ENCODE assay signal across 1 cellular context in the genomic region with DNA sequence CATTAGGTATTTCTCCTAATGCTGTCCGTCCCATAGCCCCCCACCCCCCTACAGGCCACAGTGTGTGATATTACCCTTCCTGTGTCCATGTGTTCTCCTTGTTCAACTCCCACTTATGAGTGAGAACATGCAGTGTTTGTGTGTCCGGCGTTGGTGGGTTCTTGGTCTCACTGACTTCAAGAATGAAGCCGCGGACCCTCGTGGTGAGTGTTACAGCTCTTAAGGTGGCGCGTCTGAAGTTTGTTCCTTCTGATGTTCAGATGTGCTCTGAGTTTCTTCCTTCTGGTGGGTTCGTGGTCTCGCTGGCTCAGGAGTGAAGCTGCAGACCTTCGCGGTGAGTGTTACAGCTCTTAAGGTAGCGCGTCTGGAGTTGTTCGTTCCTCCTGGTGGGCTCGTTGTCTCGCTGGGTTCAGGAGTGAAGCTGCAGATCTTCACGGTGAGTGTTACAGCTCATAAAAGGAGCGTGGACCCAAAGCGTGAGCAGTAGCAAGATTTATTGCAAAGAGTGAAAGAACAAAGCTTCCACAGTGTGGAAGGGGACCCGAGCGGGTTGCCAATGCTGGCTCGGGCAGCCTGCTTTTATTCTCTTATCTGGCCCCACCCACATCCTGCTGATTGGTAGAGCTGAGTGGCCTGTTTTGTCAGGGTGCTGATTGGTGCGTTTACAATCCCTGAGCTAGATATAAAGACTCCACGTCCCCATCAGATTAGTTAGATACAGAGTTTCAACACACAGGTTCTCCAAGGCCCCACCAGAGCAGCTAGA.
TF ChIP-seq lines count a peak whose summit lies in the region.
"Not testable (repeated sequence)": the region's sequence is repeated elsewhere in the genome, so short reads cannot be mapped to it uniquely, and the experiment has no call there.

No MANE protein-coding gene starts in this region.

TF ChIP-seq in HepG2, 621 proteins besides CTCF, POLR2A, EP300 and RAD21 (continued from another document and continues in another):
- TF ChIP-seq, protein P1, sequence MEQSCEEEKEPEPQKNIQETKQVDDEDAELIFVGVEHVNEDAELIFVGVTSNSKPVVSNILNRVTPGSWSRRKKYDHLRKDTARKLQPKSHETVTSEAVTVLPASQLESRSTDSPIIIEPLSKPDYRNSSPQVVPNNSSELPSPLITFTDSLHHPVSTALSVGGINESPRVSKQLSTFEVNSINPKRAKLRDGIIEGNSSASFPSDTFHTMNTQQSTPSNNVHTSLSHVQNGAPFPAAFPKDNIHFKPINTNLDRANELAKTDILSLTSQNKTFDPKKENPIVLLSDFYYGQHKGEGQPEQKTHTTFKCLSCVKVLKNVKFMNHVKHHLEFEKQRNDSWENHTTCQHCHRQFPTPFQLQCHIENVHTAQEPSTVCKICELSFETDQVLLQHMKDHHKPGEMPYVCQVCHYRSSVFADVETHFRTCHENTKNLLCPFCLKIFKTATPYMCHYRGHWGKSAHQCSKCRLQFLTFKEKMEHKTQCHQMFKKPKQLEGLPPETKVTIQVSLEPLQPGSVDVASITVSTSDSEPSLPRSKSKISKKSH (CRISPR knock-in tag; IDR thresholded peaks at IDR 0.05; ENCODE audit: borderline replicate concordance), result peak; percentile 96; the same call in 1 of the 2 replicates
- TF ChIP-seq ZSCAN25 (CRISPR knock-in tag; IDR thresholded peaks at IDR 0.05) (peak; percentile 70; the same call in 1 of the 2 replicates), REPIN1 (CRISPR knock-in tag; IDR thresholded peaks at IDR 0.05; ENCODE audit: borderline replicate concordance, low read depth) (peak; percentile 99), TEAD3 (CRISPR knock-in tag; optimal IDR thresholded peaks at IDR 0.05; ENCODE audit: borderline replicate concordance) (peak; percentile 74), ZNF33A (CRISPR knock-in tag; IDR thresholded peaks at IDR 0.05; ENCODE audit: borderline replicate concordance) (0 out of 2 replicates have a peak, but pooled peaks have one; percentile 71), HOXA3 (CRISPR knock-in tag; IDR thresholded peaks at IDR 0.05) (peak; percentile 75; the same call in 1 of the 2 replicates), SP5 (CRISPR knock-in tag; IDR thresholded peaks at IDR 0.05; ENCODE audit: borderline replicate concordance, low read depth) (0 out of 2 replicates have a peak, but pooled peaks have one; percentile 34), RCOR2 (CRISPR knock-in tag; IDR thresholded peaks at IDR 0.05) (peak; percentile 82), PHF8 (CRISPR knock-in tag; IDR thresholded peaks at IDR 0.05) (peak; percentile 58), HDAC2 (CRISPR knock-in tag; IDR thresholded peaks at IDR 0.05) (peak; percentile 87), ZSCAN29 (CRISPR knock-in tag; conservative IDR thresholded peaks at IDR 0.05) (peak; percentile 84), ZNF136 (CRISPR knock-in tag; IDR thresholded peaks at IDR 0.05; ENCODE audit: low read depth) (peak; percentile 96; the same call in 1 of the 2 replicates), CC2D1A (CRISPR knock-in tag; IDR thresholded peaks at IDR 0.05) (peak; percentile 93), ZBTB7A (CRISPR knock-in tag; IDR thresholded peaks at IDR 0.05) (peak; percentile 99), ESRRA (CRISPR knock-in tag; IDR thresholded peaks at IDR 0.05; ENCODE audit: low read depth) (peak; percentile 86), SP1 (CRISPR knock-in tag; IDR thresholded peaks at IDR 0.05) (peak; percentile 88), NKX3-1 (CRISPR knock-in tag; IDR thresholded peaks at IDR 0.05) (peak; percentile 96), ZNF619 (CRISPR knock-in tag; IDR thresholded peaks at IDR 0.05) (peak; percentile 95), NFYB (CRISPR knock-in tag; IDR thresholded peaks at IDR 0.05) (peak; percentile 89), HES4 (CRISPR knock-in tag; IDR thresholded peaks at IDR 0.05; ENCODE audit: borderline replicate concordance) (peak; percentile 89), ATM (IDR thresholded peaks at IDR 0.05; ENCODE audit: borderline replicate concordance) (peak; percentile 15; the same call in 1 of the 2 replicates), SIX4 (CRISPR knock-in tag; IDR thresholded peaks at IDR 0.05) (peak; percentile 63; the same call in 1 of the 2 replicates), ISL2 (CRISPR knock-in tag; IDR thresholded peaks at IDR 0.05) (peak; percentile 88), FOXK1 (CRISPR knock-in tag; IDR thresholded peaks at IDR 0.05; ENCODE audit: borderline replicate concordance, low read depth) (peak; percentile 76), ZNF724P (CRISPR knock-in tag; IDR thresholded peaks at IDR 0.05; ENCODE audit: borderline replicate concordance) (peak; percentile 90; the same call in 1 of the 2 replicates), SMARCC2 (IDR thresholded peaks at IDR 0.05) (0 out of 2 replicates have a peak, but pooled peaks have one; percentile 79), KLF6 (CRISPR knock-in tag; IDR thresholded peaks at IDR 0.05) (peak; percentile 89), DNMT3B (CRISPR knock-in tag; conservative IDR thresholded peaks at IDR 0.05) (peak; percentile 84; the same call in 1 of the 2 replicates), SP2 (CRISPR knock-in tag; IDR thresholded peaks at IDR 0.05) (peak; percentile 53), ZNF207 (IDR thresholded peaks at IDR 0.05; ENCODE audit: borderline replicate concordance) (0 out of 2 replicates have a peak, but pooled peaks have one; percentile 92), MAFK (conservative IDR thresholded peaks at IDR 0.05 in 1 of 2, IDR thresholded peaks at IDR 0.05 in 1 of 2; ENCODE audit: low read length in 2 of 2) (peak in 1 of 2 experiments; percentile 0; a peak in 1 of 4 replicates)
- TF ChIP-seq, protein P2, sequence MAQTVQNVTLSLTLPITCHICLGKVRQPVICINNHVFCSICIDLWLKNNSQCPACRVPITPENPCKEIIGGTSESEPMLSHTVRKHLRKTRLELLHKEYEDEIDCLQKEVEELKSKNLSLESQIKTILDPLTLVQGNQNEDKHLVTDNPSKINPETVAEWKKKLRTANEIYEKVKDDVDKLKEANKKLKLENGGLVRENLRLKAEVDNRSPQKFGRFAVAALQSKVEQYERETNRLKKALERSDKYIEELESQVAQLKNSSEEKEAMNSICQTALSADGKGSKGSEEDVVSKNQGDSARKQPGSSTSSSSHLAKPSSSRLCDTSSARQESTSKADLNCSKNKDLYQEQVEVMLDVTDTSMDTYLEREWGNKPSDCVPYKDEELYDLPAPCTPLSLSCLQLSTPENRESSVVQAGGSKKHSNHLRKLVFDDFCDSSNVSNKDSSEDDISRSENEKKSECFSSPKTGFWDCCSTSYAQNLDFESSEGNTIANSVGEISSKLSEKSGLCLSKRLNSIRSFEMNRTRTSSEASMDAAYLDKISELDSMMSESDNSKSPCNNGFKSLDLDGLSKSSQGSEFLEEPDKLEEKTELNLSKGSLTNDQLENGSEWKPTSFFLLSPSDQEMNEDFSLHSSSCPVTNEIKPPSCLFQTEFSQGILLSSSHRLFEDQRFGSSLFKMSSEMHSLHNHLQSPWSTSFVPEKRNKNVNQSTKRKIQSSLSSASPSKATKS (CRISPR knock-in tag; IDR thresholded peaks at IDR 0.05), result peak; percentile 91; the same call in 1 of the 2 replicates
- TF ChIP-seq, protein P3, sequence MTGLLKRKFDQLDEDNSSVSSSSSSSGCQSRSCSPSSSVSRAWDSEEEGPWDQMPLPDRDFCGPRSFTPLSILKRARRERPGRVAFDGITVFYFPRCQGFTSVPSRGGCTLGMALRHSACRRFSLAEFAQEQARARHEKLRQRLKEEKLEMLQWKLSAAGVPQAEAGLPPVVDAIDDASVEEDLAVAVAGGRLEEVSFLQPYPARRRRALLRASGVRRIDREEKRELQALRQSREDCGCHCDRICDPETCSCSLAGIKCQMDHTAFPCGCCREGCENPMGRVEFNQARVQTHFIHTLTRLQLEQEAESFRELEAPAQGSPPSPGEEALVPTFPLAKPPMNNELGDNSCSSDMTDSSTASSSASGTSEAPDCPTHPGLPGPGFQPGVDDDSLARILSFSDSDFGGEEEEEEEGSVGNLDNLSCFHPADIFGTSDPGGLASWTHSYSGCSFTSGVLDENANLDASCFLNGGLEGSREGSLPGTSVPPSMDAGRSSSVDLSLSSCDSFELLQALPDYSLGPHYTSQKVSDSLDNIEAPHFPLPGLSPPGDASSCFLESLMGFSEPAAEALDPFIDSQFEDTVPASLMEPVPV (CRISPR knock-in tag; IDR thresholded peaks at IDR 0.05), result peak; percentile 94
- TF ChIP-seq, protein P4, sequence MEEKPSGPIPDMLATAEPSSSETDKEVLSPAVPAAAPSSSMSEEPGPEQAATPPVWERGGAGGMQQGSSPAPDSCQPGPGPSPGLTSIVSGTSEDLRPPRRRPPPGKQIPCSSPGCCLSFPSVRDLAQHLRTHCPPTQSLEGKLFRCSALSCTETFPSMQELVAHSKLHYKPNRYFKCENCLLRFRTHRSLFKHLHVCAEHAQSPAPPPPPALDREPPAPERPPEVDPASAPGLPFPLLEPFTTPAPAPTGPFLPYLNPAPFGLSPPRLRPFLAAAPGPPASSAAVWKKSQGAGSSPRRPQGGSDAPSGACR (CRISPR knock-in tag; IDR thresholded peaks at IDR 0.05), result peak; percentile 100
- TF ChIP-seq, protein P5, sequence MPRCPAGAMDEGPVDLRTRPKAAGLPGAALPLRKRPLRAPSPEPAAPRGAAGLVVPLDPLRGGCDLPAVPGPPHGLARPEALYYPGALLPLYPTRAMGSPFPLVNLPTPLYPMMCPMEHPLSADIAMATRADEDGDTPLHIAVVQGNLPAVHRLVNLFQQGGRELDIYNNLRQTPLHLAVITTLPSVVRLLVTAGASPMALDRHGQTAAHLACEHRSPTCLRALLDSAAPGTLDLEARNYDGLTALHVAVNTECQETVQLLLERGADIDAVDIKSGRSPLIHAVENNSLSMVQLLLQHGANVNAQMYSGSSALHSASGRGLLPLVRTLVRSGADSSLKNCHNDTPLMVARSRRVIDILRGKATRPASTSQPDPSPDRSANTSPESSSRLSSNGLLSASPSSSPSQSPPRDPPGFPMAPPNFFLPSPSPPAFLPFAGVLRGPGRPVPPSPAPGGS (CRISPR knock-in tag; IDR thresholded peaks at IDR 0.05), result peak; percentile 70; the same call in 1 of the 2 replicates
- not testable (repeated sequence) for TF ChIP-seq SP1 (IDR thresholded peaks at IDR 0.05)
- TF ChIP-seq, protein P6, sequence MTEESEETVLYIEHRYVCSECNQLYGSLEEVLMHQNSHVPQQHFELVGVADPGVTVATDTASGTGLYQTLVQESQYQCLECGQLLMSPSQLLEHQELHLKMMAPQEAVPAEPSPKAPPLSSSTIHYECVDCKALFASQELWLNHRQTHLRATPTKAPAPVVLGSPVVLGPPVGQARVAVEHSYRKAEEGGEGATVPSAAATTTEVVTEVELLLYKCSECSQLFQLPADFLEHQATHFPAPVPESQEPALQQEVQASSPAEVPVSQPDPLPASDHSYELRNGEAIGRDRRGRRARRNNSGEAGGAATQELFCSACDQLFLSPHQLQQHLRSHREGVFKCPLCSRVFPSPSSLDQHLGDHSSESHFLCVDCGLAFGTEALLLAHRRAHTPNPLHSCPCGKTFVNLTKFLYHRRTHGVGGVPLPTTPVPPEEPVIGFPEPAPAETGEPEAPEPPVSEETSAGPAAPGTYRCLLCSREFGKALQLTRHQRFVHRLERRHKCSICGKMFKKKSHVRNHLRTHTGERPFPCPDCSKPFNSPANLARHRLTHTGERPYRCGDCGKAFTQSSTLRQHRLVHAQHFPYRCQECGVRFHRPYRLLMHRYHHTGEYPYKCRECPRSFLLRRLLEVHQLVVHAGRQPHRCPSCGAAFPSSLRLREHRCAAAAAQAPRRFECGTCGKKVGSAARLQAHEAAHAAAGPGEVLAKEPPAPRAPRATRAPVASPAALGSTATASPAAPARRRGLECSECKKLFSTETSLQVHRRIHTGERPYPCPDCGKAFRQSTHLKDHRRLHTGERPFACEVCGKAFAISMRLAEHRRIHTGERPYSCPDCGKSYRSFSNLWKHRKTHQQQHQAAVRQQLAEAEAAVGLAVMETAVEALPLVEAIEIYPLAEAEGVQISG (CRISPR knock-in tag; IDR thresholded peaks at IDR 0.05), result peak; percentile 85; the same call in 1 of the 2 replicates
- TF ChIP-seq, protein P7, sequence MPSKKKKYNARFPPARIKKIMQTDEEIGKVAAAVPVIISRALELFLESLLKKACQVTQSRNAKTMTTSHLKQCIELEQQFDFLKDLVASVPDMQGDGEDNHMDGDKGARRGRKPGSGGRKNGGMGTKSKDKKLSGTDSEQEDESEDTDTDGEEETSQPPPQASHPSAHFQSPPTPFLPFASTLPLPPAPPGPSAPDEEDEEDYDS (CRISPR knock-in tag; IDR thresholded peaks at IDR 0.05), result peak; percentile 82
- TF ChIP-seq, protein P8, sequence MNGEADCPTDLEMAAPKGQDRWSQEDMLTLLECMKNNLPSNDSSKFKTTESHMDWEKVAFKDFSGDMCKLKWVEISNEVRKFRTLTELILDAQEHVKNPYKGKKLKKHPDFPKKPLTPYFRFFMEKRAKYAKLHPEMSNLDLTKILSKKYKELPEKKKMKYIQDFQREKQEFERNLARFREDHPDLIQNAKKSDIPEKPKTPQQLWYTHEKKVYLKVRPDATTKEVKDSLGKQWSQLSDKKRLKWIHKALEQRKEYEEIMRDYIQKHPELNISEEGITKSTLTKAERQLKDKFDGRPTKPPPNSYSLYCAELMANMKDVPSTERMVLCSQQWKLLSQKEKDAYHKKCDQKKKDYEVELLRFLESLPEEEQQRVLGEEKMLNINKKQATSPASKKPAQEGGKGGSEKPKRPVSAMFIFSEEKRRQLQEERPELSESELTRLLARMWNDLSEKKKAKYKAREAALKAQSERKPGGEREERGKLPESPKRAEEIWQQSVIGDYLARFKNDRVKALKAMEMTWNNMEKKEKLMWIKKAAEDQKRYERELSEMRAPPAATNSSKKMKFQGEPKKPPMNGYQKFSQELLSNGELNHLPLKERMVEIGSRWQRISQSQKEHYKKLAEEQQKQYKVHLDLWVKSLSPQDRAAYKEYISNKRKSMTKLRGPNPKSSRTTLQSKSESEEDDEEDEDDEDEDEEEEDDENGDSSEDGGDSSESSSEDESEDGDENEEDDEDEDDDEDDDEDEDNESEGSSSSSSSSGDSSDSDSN (CRISPR knock-in tag; IDR thresholded peaks at IDR 0.05), result peak; percentile 93
- TF ChIP-seq, protein P9, sequence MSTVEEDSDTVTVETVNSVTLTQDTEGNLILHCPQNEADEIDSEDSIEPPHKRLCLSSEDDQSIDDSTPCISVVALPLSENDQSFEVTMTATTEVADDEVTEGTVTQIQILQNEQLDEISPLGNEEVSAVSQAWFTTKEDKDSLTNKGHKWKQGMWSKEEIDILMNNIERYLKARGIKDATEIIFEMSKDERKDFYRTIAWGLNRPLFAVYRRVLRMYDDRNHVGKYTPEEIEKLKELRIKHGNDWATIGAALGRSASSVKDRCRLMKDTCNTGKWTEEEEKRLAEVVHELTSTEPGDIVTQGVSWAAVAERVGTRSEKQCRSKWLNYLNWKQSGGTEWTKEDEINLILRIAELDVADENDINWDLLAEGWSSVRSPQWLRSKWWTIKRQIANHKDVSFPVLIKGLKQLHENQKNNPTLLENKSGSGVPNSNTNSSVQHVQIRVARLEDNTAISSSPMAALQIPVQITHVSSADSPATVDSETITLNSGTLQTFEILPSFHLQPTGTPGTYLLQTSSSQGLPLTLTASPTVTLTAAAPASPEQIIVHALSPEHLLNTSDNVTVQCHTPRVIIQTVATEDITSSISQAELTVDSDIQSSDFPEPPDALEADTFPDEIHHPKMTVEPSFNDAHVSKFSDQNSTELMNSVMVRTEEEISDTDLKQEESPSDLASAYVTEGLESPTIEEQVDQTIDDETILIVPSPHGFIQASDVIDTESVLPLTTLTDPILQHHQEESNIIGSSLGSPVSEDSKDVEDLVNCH (CRISPR knock-in tag; IDR thresholded peaks at IDR 0.05), result peak; percentile 96; the same call in 1 of the 2 replicates
